Comparison of ENCODE assay signal across 18 cellular contexts in genomic region chr15:80405970-80406369, GRCh38.
"Had no signal": no experiment of that assay in that cellular context is flagged by ENCODE, and none has a peak within 500 bp of the region (broad histone marks: within the 10 kb centered on the region; RNA-seq: fewer than 3 reads in every experiment).

No MANE protein-coding gene starts in this region.

- H3K27ac ChIP-seq: cardiac muscle cell, gastrocnemius medialis, heart right ventricle, left ventricle myocardium inferior, right atrium auricular region, suprapubic skin, upper lobe of right lung had no signal

- H3K4me3 ChIP-seq: cardiac muscle cell, gastrocnemius medialis, left ventricle myocardium inferior, mucosa of descending colon, right atrium auricular region, suprapubic skin, upper lobe of right lung had no signal

- H3K4me1 ChIP-seq: upper lobe of right lung had no signal

- H3K27me3 ChIP-seq: right atrium auricular region had no signal

- H3K36me3 ChIP-seq: cardiac muscle cell, gastrocnemius medialis, heart right ventricle, left ventricle myocardium inferior, right atrium auricular region, suprapubic skin, upper lobe of right lung had no signal

- DNase-seq: activated CD4-positive, alpha-beta memory T cell treated with anti-CD3 and anti-CD28 coated beads for 36 hours; activated CD4-positive, alpha-beta T cell treated with anti-CD3 and anti-CD28 coated beads for 4 hours; activated T-cell treated with anti-CD3 and anti-CD28 coated beads for 4 hours; erythroblast; gastrocnemius medialis; heart right ventricle; left ventricle myocardium inferior; mucosa of descending colon; naive B cell; stimulated activated CD4-positive, alpha-beta T cell treated with anti-CD3 and anti-CD28 coated beads, Interleukin-12 subunit alpha, Interleukin-12 subunit beta, amount 100 ng/mL, for 4 hours; stimulated activated CD4-positive, alpha-beta T cell treated with anti-CD3 and anti-CD28 coated beads, Interleukin-1b, Interleukin-23, amount 100 ng/mL, for 48 hours; stimulated activated CD8-positive, alpha-beta memory T cell treated with anti-CD3 and anti-CD28 coated beads, Interleukin-4, amount 100 ng/mL, for 48 hours; stimulated activated naive CD8-positive, alpha-beta T cell treated with anti-CD3 and anti-CD28 coated beads, Interleukin-15, Interleukin-2, amounts not matched to agents 100 U/mL and 50 U/mL, for 24 hours; upper lobe of right lung had no signal

- ATAC-seq: gastrocnemius medialis; heart right ventricle; mucosa of descending colon; stimulated activated naive CD8-positive, alpha-beta T cell treated with anti-CD3 and anti-CD28 coated beads, Interleukin-15, Interleukin-2, amounts not matched to agents 100 U/mL and 50 U/mL, for 24 hours; upper lobe of right lung; WTC11 had no signal

- H3K9me3 ChIP-seq: gastrocnemius medialis, heart right ventricle, left ventricle myocardium inferior, mucosa of descending colon, right atrium auricular region, suprapubic skin, upper lobe of right lung had no signal
